In the genomic region with DNA sequence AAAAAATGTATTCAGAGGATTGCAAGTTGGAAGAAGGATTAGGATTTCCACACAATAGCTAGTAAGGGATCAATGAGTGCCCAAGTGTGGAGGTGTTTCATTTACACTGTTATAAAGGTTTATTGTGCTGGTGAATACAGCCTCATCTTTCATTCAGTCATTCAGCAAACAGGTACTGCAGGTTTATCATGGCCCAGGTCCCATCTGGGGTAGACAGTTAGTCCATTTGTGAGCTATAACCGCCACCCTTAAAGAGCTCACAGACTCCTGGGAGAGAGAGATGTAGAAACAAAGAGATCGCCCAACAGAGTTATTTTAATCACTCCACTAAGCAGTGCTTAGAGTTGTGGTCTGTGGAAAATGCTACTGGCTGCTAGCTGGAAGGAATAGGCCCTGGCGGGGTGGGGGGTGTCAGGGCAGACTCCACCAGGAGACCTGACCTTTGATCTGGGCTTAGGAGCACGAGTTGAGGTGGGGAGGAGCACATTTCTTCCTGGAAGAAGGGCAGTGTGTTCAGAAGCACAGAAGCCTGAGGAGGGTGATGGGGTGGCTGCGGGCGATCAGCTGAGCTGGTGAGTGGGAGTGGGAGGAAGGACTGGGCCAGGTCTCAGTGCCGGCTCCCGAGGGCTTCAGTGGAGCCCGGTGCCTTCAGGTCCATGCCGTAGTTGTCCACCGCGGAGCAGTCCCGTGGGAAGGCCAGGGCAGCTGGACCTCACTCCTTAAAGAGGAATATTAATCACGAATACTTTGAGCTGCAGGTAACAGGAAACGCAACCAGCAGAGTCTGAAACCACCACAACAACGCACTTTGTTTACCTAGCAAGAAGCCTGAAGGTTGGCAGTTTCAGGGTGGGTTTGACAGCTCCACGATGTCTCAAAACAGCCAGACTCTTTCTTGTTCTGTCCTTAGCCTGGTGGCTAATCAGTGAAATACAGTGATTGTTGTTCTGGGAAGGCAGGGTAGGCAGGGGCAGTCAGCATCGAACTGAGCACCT, we compare ENCODE assay signal across 1 cellular context.
TF ChIP-seq lines count a peak whose summit lies in the region.

No MANE protein-coding gene starts in this region.

TF ChIP-seq in SK-N-SH, 30 proteins besides CTCF, POLR2A, EP300 and RAD21 (continued from another document):
- no peak for TF ChIP-seq USF2 (IDR thresholded peaks at IDR 0.05; ENCODE audit: borderline replicate concordance, low read depth, low read length)
